Comparison of ENCODE assay signal across 1 cellular context in genomic region chr16:11105038-11105903, GRCh38.
TF ChIP-seq lines count a peak whose summit lies in the region.

No MANE protein-coding gene starts in this region.

TF ChIP-seq in K562, 482 proteins besides CTCF, POLR2A, EP300 and RAD21 (continued from another document and continues in another):
- TF ChIP-seq CEBPZ (IDR thresholded peaks at IDR 0.05; ENCODE audit: borderline replicate concordance, low read depth, low read length): no peak
- TF ChIP-seq PHF20 (IDR thresholded peaks at IDR 0.05; ENCODE audit: partially characterized antibody): no peak
- no peak for TF ChIP-seq HMG20B (CRISPR knock-in tag; IDR thresholded peaks at IDR 0.05)
- peak; percentile 83 for TF ChIP-seq PYGO2 (tag; IDR thresholded peaks at IDR 0.05)
- no peak for TF ChIP-seq NELFE (IDR thresholded peaks at IDR 0.05; ENCODE audit: insufficient read depth, insufficient read length)
- peak; percentile 100 for TF ChIP-seq ARID1B (IDR thresholded peaks at IDR 0.05)
- TF ChIP-seq ERF (CRISPR knock-in tag; IDR thresholded peaks at IDR 0.05): no peak
- TF ChIP-seq USF1 (CRISPR knock-in tag; IDR thresholded peaks at IDR 0.05): no peak
- TF ChIP-seq RFX5 (IDR thresholded peaks at IDR 0.05; ENCODE audit: low read depth, low read length): no peak
- no peak for TF ChIP-seq ZFP30 (CRISPR knock-in tag; IDR thresholded peaks at IDR 0.05; ENCODE audit: borderline replicate concordance)
- TF ChIP-seq U2AF1 (optimal IDR thresholded peaks at IDR 0.05; ENCODE audit: low read depth, low read length): no peak
- peak; percentile 21; the same call in 1 of the 2 replicates for TF ChIP-seq MEF2A (IDR thresholded peaks at IDR 0.05; ENCODE audit: control insufficient read depth, low read depth, low read length)
- peak; percentile 39; the same call in 1 of the 2 replicates for TF ChIP-seq BRD4 (IDR thresholded peaks at IDR 0.05)
- TF ChIP-seq FOXK2 (conservative IDR thresholded peaks at IDR 0.05 in 1 of 2, IDR thresholded peaks at IDR 0.05 in 1 of 2; ENCODE audit: low read depth in 2 of 2): peak; percentile 87 to 88
- peak; percentile 91 for TF ChIP-seq ETV1 (tag; conservative IDR thresholded peaks at IDR 0.05; ENCODE audit: low read depth)
- no peak for TF ChIP-seq GTF3C2 (IDR thresholded peaks at IDR 0.05; ENCODE audit: borderline replicate concordance, extremely low read depth, insufficient read length)
- TF ChIP-seq HNRNPK (IDR thresholded peaks at IDR 0.05; ENCODE audit: low read depth, low read length, poor library complexity, severe bottlenecking): no peak
- no peak for TF ChIP-seq ZKSCAN1 (IDR thresholded peaks at IDR 0.05; ENCODE audit: low read depth, low read length)
- TF ChIP-seq MCM2 (IDR thresholded peaks at IDR 0.05; ENCODE audit: low read depth): no peak
- no peak for TF ChIP-seq CGGBP1 (CRISPR knock-in tag; IDR thresholded peaks at IDR 0.05)
- TF ChIP-seq ZFPM2 (CRISPR knock-in tag; IDR thresholded peaks at IDR 0.05): no peak
- TF ChIP-seq ZNF217 (CRISPR knock-in tag; IDR thresholded peaks at IDR 0.05): no peak
- peak; percentile 46; the same call in 1 of the 2 replicates for TF ChIP-seq ZNF274 (IDR thresholded peaks at IDR 0.05; ENCODE audit: borderline replicate concordance, low read depth, low read length)
- TF ChIP-seq ZNF512 (tag; IDR thresholded peaks at IDR 0.05): no peak
- no peak for TF ChIP-seq YY1 (IDR thresholded peaks at IDR 0.05; ENCODE audit: borderline replicate concordance in 1 of 3, control insufficient read depth in 1 of 3, extremely low read depth in 1 of 3, insufficient read depth in 3 of 3, insufficient read length in 1 of 3, insufficient replicate concordance in 2 of 3, low read depth in 1 of 3, low read length in 2 of 3)
- peak; percentile 23; the same call in 1 of the 2 replicates for TF ChIP-seq NR2C1 (IDR thresholded peaks at IDR 0.05)
- TF ChIP-seq NR2C1 (tag; IDR thresholded peaks at IDR 0.05): peak; percentile 71
- no peak for TF ChIP-seq MCM3 (IDR thresholded peaks at IDR 0.05)
- TF ChIP-seq HNRNPH1 (optimal IDR thresholded peaks at IDR 0.05; ENCODE audit: low read depth, low read length): no peak
- TF ChIP-seq ZNF3 (CRISPR knock-in tag; IDR thresholded peaks at IDR 0.05): no peak
- no peak for TF ChIP-seq CAMTA2 (CRISPR knock-in tag; conservative IDR thresholded peaks at IDR 0.05)
- TF ChIP-seq ZC3H11A (IDR thresholded peaks at IDR 0.05; ENCODE audit: low read depth, low read length): no peak
- TF ChIP-seq ZNF551 (CRISPR knock-in tag; IDR thresholded peaks at IDR 0.05): no peak
- no peak for TF ChIP-seq WHSC1 (IDR thresholded peaks at IDR 0.05; ENCODE audit: low read length)
- TF ChIP-seq ZNF165 (CRISPR knock-in tag; IDR thresholded peaks at IDR 0.05; ENCODE audit: borderline replicate concordance): no peak
- TF ChIP-seq AFF4 (CRISPR knock-in tag; IDR thresholded peaks at IDR 0.05): no peak; the same call in 1 of the 2 replicates
- 0 out of 2 replicates have a peak, but pooled peaks have one; percentile 26 for TF ChIP-seq RREB1 (CRISPR knock-in tag; IDR thresholded peaks at IDR 0.05)
- peak; percentile 85 for TF ChIP-seq SMAD3 (CRISPR knock-in tag; conservative IDR thresholded peaks at IDR 0.05)
- no peak for TF ChIP-seq CHD2 (IDR thresholded peaks at IDR 0.05; ENCODE audit: low read depth, low read length)
- TF ChIP-seq ZNF280A (IDR thresholded peaks at IDR 0.05; ENCODE audit: low read depth, partially characterized antibody): no peak
- TF ChIP-seq MIER1 (IDR thresholded peaks at IDR 0.05; ENCODE audit: low read depth): no peak
- peak in 1 of 2 experiments; percentile 90; a peak in 2 of 4 replicates for TF ChIP-seq FOXA3 (CRISPR knock-in tag; conservative IDR thresholded peaks at IDR 0.05 in 1 of 2, IDR thresholded peaks at IDR 0.05 in 1 of 2)
